In the genomic region with DNA sequence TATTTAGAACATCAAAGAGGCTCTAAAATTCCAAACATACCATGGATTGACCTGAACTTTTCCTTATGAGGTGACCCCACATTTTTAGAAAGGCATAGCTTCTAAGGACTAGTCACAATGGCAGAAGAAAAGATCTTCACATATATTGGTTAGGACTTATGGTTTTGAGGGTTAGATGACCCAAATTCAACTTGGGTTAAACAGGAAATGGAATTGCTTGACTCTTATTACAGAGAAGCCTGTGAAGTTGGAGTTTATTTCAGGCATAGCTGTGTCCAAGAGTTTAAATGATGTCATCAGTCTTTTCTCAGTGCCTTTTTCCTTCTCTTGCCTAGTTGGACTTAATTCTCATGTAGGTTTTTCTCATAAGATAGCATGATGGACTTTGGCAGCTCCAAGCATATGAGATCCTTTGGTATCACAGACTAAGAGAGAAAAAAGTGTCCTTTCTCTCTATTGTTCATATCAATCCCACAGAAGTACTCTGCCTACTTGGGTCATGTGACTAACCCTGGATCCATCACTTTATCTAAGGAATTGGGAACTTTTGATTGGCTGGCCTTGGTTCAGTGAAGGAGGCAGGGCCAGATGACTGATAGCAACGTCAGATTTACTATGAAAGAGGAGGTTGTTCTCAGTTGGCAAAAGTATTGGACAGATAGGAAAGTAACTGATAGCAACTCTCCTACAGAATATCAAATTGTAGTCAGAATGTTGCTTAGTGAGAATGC, we compare ENCODE assay signal across 23 cellular contexts. TPM values are rescaled to one million over a fixed set of nuclear protein-coding genes. Genes with fewer than 3 reads are reported as not detected.
DNase-seq lines count a peak whose midpoint lies in the region; ATAC-seq lines count a peak whose summit lies in the region.
"Had no signal": no experiment of that assay in that cellular context is flagged by ENCODE, and none has a peak within 500 bp of the region (broad histone marks: within the 10 kb centered on the region; RNA-seq: fewer than 3 reads in every experiment).

No MANE protein-coding gene starts in this region.

- DNase-seq in activated CD4-positive, alpha-beta T cell treated with anti-CD3 and anti-CD28 coated beads, Interleukin-2, amount 10 ng/mL, durations not matched to agents 24 days and 14 days: peak; percentile 22
- DNase-seq in activated CD4-positive, alpha-beta T cell treated with anti-CD3 and anti-CD28 coated beads, Interleukin-2, amount 50 U/mL, for 48 hours: no peak
- DNase-seq in OCI-M1 (lab: John Stamatoyannopoulos, UW) (peak; percentile 65), immature natural killer cell (peak in 1 of 3 donors; percentile 13), amygdala (lab: John Stamatoyannopoulos, UW) (no peak), nucleus accumbens (lab: John Stamatoyannopoulos, UW) (no peak)
- no peak for DNase-seq in stimulated activated effector memory CD8-positive, alpha-beta T cell treated with anti-CD3 and anti-CD28 coated beads, Interleukin-12 subunit alpha, Interleukin-12 subunit beta, amount 100 ng/mL, for 72 hours (ENCODE audit: low spot score in 2 of 2)
- no peak for DNase-seq in activated naive CD4-positive, alpha-beta T cell treated with anti-CD3 and anti-CD28 coated beads, Interleukin-2, amount 10 ng/mL, durations not matched to agents 7 days and 5 days
- DNase-seq: 8988T; CD4-positive, alpha-beta memory T cell; COR-L47; DMS 273 treated with DMSO at 0.1 percent for 48 hours; DMS53; DND-41; EL; GM23248; HCEC 1CT had no signal

- no peaks in the 10 kb centered on the region for H3K9me3 Mint-ChIP-seq in activated CD4-positive, alpha-beta T cell treated with anti-CD3 and anti-CD28 coated beads, Interleukin-2, amount 10 ng/mL, durations not matched to agents 24 days and 14 days
- H3K9me3 Mint-ChIP-seq in immature natural killer cell: no peaks in the 10 kb centered on the region
- no peaks in the 10 kb centered on the region for H3K9me3 Mint-ChIP-seq in stimulated activated effector memory CD8-positive, alpha-beta T cell treated with anti-CD3 and anti-CD28 coated beads, Interleukin-12 subunit alpha, Interleukin-12 subunit beta, amount 100 ng/mL, for 72 hours
- no peaks in the 10 kb centered on the region for H3K9me3 Mint-ChIP-seq in activated naive CD4-positive, alpha-beta T cell treated with anti-CD3 and anti-CD28 coated beads, Interleukin-2, amount 10 ng/mL, durations not matched to agents 7 days and 5 days

- H3K4me3 Mint-ChIP-seq in activated CD4-positive, alpha-beta T cell treated with anti-CD3 and anti-CD28 coated beads, Interleukin-2, amount 10 ng/mL, durations not matched to agents 24 days and 14 days: no peak overlapping the region
- peak overlapping the region; percentile 31 to 65 (median 57) for H3K4me3 Mint-ChIP-seq in immature natural killer cell
- no peak overlapping the region for H3K4me3 Mint-ChIP-seq in stimulated activated effector memory CD8-positive, alpha-beta T cell treated with anti-CD3 and anti-CD28 coated beads, Interleukin-12 subunit alpha, Interleukin-12 subunit beta, amount 100 ng/mL, for 72 hours
- no peak overlapping the region for H3K4me3 Mint-ChIP-seq in activated naive CD4-positive, alpha-beta T cell treated with anti-CD3 and anti-CD28 coated beads, Interleukin-2, amount 10 ng/mL, durations not matched to agents 7 days and 5 days
- H3K4me3 Mint-ChIP-seq: CD14-positive monocyte had no signal

- H3K36me3 Mint-ChIP-seq in activated CD4-positive, alpha-beta T cell treated with anti-CD3 and anti-CD28 coated beads, Interleukin-2, amount 10 ng/mL, durations not matched to agents 24 days and 14 days (ENCODE audit: low read depth): no peaks in the 10 kb centered on the region
- H3K36me3 Mint-ChIP-seq in immature natural killer cell: peaks cover 0 to 12% (median 5%) of the 10 kb centered on the region in 3 donors
- H3K36me3 Mint-ChIP-seq in stimulated activated effector memory CD8-positive, alpha-beta T cell treated with anti-CD3 and anti-CD28 coated beads, Interleukin-12 subunit alpha, Interleukin-12 subunit beta, amount 100 ng/mL, for 72 hours: no peaks in the 10 kb centered on the region
- H3K36me3 Mint-ChIP-seq in activated naive CD4-positive, alpha-beta T cell treated with anti-CD3 and anti-CD28 coated beads, Interleukin-2, amount 10 ng/mL, durations not matched to agents 7 days and 5 days: no peaks in the 10 kb centered on the region
- H3K36me3 Mint-ChIP-seq: CD14-positive monocyte; CD4-positive, alpha-beta memory T cell had no signal

- CTCF ChIA-PET in activated naive CD4-positive, alpha-beta T cell treated with anti-CD3 and anti-CD28 coated beads, Interleukin-2, amount 10 ng/mL, durations not matched to agents 7 days and 5 days (lab: Charles Lee): interaction anchor here (1.1 kb wide), 1 partner anchor 13 kb away, joined by 4 read pairs; no protein-coding TSS in a partner anchor

- H3K4me1 Mint-ChIP-seq in activated CD4-positive, alpha-beta T cell treated with anti-CD3 and anti-CD28 coated beads, Interleukin-2, amount 10 ng/mL, durations not matched to agents 24 days and 14 days: no peaks in the 10 kb centered on the region
- H3K4me1 Mint-ChIP-seq in immature natural killer cell: peaks cover 24 to 29% of the 10 kb centered on the region in 2 donors
- H3K4me1 Mint-ChIP-seq in stimulated activated effector memory CD8-positive, alpha-beta T cell treated with anti-CD3 and anti-CD28 coated beads, Interleukin-12 subunit alpha, Interleukin-12 subunit beta, amount 100 ng/mL, for 72 hours: peaks cover 19% of the 10 kb centered on the region
- H3K4me1 Mint-ChIP-seq in activated naive CD4-positive, alpha-beta T cell treated with anti-CD3 and anti-CD28 coated beads, Interleukin-2, amount 10 ng/mL, durations not matched to agents 7 days and 5 days: no peaks in the 10 kb centered on the region
- H3K4me1 Mint-ChIP-seq: CD14-positive monocyte had no signal

- intact Hi-C loops in activated CD4-positive, alpha-beta T cell treated with anti-CD3 and anti-CD28 coated beads, Interleukin-2, amount 10 ng/mL, durations not matched to agents 24 days and 14 days (cut with micrococcal nuclease): no loop called here

- ATAC-seq in stimulated activated effector memory CD8-positive, alpha-beta T cell treated with anti-CD3 and anti-CD28 coated beads, Interleukin-12 subunit alpha, Interleukin-12 subunit beta, amount 100 ng/mL, for 72 hours: no peak
- ATAC-seq: GM12878 had no signal

- peaks cover 35% of the 10 kb centered on the region for H3K27me3 Mint-ChIP-seq in activated CD4-positive, alpha-beta T cell treated with anti-CD3 and anti-CD28 coated beads, Interleukin-2, amount 10 ng/mL, durations not matched to agents 24 days and 14 days
- H3K27me3 Mint-ChIP-seq in immature natural killer cell (ENCODE audit: low read depth in 3 of 3): peaks cover 0 to 3% (median 0%) of the 10 kb centered on the region in 3 donors
- H3K27me3 Mint-ChIP-seq in activated naive CD4-positive, alpha-beta T cell treated with anti-CD3 and anti-CD28 coated beads, Interleukin-2, amount 10 ng/mL, durations not matched to agents 7 days and 5 days: peaks cover 16% of the 10 kb centered on the region

- H3K27ac Mint-ChIP-seq in activated CD4-positive, alpha-beta T cell treated with anti-CD3 and anti-CD28 coated beads, Interleukin-2, amount 10 ng/mL, durations not matched to agents 24 days and 14 days: no peak overlapping the region
- H3K27ac Mint-ChIP-seq in immature natural killer cell: peak overlapping the region in 5 of 6 donors; percentile 29 to 68 (median 65)
- H3K27ac Mint-ChIP-seq in stimulated activated effector memory CD8-positive, alpha-beta T cell treated with anti-CD3 and anti-CD28 coated beads, Interleukin-12 subunit alpha, Interleukin-12 subunit beta, amount 100 ng/mL, for 72 hours: peak overlapping the region; percentile 29
- H3K27ac Mint-ChIP-seq in activated naive CD4-positive, alpha-beta T cell treated with anti-CD3 and anti-CD28 coated beads, Interleukin-2, amount 10 ng/mL, durations not matched to agents 7 days and 5 days: no peak overlapping the region

RNA-seq across cellular contexts. Expression of a gene that starts 17.3 kb away (rescaled TPM):
- 0.14 TPM in 1 of 2 replicates, not detected in the other for total RNA-seq in activated CD4-positive, alpha-beta T cell treated with anti-CD3 and anti-CD28 coated beads, Interleukin-2, amount 10 ng/mL, durations not matched to agents 24 days and 14 days
- polyA plus RNA-seq in immature natural killer cell: under 1 TPM; 0.39 to 0.85 (median 0.52) TPM
- total RNA-seq: G401 had no signal

RNA-seq across cellular contexts. Expression of a gene that starts 40.5 kb away (rescaled TPM):
- 10.9 and 11.5 TPM in 2 replicates for total RNA-seq in activated CD4-positive, alpha-beta T cell treated with anti-CD3 and anti-CD28 coated beads, Interleukin-2, amount 10 ng/mL, durations not matched to agents 24 days and 14 days
- 10 to 100 TPM; 11.3 to 20.0 (median 13.1) TPM for polyA plus RNA-seq in immature natural killer cell

RNA-seq across cellular contexts. Expression of a gene that starts 43.8 kb away (rescaled TPM):
- total RNA-seq in activated CD4-positive, alpha-beta T cell treated with anti-CD3 and anti-CD28 coated beads, Interleukin-2, amount 10 ng/mL, durations not matched to agents 24 days and 14 days: 1.1 and 1.7 TPM in 2 replicates
- polyA plus RNA-seq in immature natural killer cell: 10 to 100 TPM in 1 of 3 donors, 1 to 10 TPM in 2; 3.1 to 11.8 (median 3.2) TPM

RNA-seq across cellular contexts. Expression of a gene that starts 47.5 kb away (rescaled TPM):
- not detected in 2 replicates for total RNA-seq in activated CD4-positive, alpha-beta T cell treated with anti-CD3 and anti-CD28 coated beads, Interleukin-2, amount 10 ng/mL, durations not matched to agents 24 days and 14 days
- polyA plus RNA-seq in immature natural killer cell: not detected
- total RNA-seq: A673; CD4-positive, alpha-beta memory T cell; G401; GM12878; GM23248; H4 had no signal
- polyA plus RNA-seq: AG04450; CD14-positive monocyte; CD4-positive, alpha-beta memory T cell; GM12878; GM23248 had no signal

Comparison
In these comparisons a context has a peak if more than half of its experiments do, and no peak if none do; other contexts are left out.
1. DNase-seq: peak in activated CD4-positive, alpha-beta T cell treated with anti-CD3 and anti-CD28 coated beads, Interleukin-2, amount 10 ng/mL, durations not matched to agents 24 days and 14 days (single experiment) and OCI-M1 (single experiment); none in activated CD4-positive, alpha-beta T cell treated with anti-CD3 and anti-CD28 coated beads, Interleukin-2, amount 50 U/mL, for 48 hours (0 of 2), stimulated activated effector memory CD8-positive, alpha-beta T cell treated with anti-CD3 and anti-CD28 coated beads, Interleukin-12 subunit alpha, Interleukin-12 subunit beta, amount 100 ng/mL, for 72 hours (0 of 2), amygdala (0 of 56), activated naive CD4-positive, alpha-beta T cell treated with anti-CD3 and anti-CD28 coated beads, Interleukin-2, amount 10 ng/mL, durations not matched to agents 7 days and 5 days (single experiment) and nucleus accumbens (0 of 56).
2. H3K27ac Mint-ChIP-seq: peak in immature natural killer cell (5 of 6) and stimulated activated effector memory CD8-positive, alpha-beta T cell treated with anti-CD3 and anti-CD28 coated beads, Interleukin-12 subunit alpha, Interleukin-12 subunit beta, amount 100 ng/mL, for 72 hours (single experiment); none in activated CD4-positive, alpha-beta T cell treated with anti-CD3 and anti-CD28 coated beads, Interleukin-2, amount 10 ng/mL, durations not matched to agents 24 days and 14 days (single experiment) and activated naive CD4-positive, alpha-beta T cell treated with anti-CD3 and anti-CD28 coated beads, Interleukin-2, amount 10 ng/mL, durations not matched to agents 7 days and 5 days (single experiment).
3. H3K4me3 Mint-ChIP-seq: peak in immature natural killer cell (5 of 5); none in activated CD4-positive, alpha-beta T cell treated with anti-CD3 and anti-CD28 coated beads, Interleukin-2, amount 10 ng/mL, durations not matched to agents 24 days and 14 days (single experiment), stimulated activated effector memory CD8-positive, alpha-beta T cell treated with anti-CD3 and anti-CD28 coated beads, Interleukin-12 subunit alpha, Interleukin-12 subunit beta, amount 100 ng/mL, for 72 hours (single experiment) and activated naive CD4-positive, alpha-beta T cell treated with anti-CD3 and anti-CD28 coated beads, Interleukin-2, amount 10 ng/mL, durations not matched to agents 7 days and 5 days (single experiment).